2 cellular contexts compared by ENCODE assay signal in the genomic region with DNA sequence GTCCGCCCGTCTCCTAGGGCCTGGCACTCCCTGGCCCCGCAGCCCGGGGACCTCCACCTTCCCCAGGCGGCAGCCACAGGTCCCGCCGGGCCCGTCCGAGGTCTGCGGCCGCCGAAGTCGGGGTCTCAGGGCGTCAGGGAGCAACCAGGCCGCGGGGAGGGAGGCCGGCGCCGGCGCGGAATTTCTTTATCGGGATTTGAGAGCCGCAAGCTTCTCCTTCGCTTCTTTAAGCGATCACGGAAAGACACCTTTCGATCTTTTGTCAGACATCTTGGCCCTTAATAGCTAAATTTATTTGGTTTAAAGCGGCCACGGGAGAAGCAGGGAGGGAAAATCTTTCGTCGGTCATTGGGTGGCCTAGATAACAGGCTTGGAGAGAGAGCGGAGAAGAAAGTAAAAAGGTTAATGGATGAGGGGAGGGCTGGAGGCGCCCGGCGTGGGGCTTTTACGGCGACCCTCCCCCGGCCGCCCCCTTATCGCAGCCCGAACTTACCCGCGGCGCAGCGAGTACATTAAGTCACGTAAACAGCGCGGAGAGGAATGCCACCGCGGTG.
TF ChIP-seq lines count a peak whose summit lies in the region.

No MANE protein-coding gene starts in this region.

TF ChIP-seq in SK-N-SH, 30 proteins besides CTCF, POLR2A, EP300 and RAD21:
- no peak for TF ChIP-seq RXRA (IDR thresholded peaks at IDR 0.05; ENCODE audit: borderline replicate concordance, low read depth)
- TF ChIP-seq EZH2phosphoT487 (IDR thresholded peaks at IDR 0.05; ENCODE audit: borderline replicate concordance, low read depth) = peak; percentile 93; the same call in 1 of the 2 replicates
- TF ChIP-seq POLR2AphosphoS5 (IDR thresholded peaks at IDR 0.05; ENCODE audit: low read depth, low read length) = no peak
- TF ChIP-seq MEF2A (IDR thresholded peaks at IDR 0.05; ENCODE audit: borderline replicate concordance, low read depth) = no peak
- no peak for TF ChIP-seq NFIC (IDR thresholded peaks at IDR 0.05; ENCODE audit: borderline replicate concordance)
- TF ChIP-seq GATA2 (CRISPR knock-in tag; IDR thresholded peaks at IDR 0.05) = no peak

TF ChIP-seq in SK-N-SH treated with all-trans-retinoic acid at 6 μM for 48 hours, 23 proteins besides CTCF, POLR2A, EP300 and RAD21:
- no peak for TF ChIP-seq POU6F1 (CRISPR knock-in tag; IDR thresholded peaks at IDR 0.05; ENCODE audit: borderline replicate concordance, low read depth)
- TF ChIP-seq PPARA (CRISPR knock-in tag; IDR thresholded peaks at IDR 0.05; ENCODE audit: borderline replicate concordance) = no peak
- TF ChIP-seq ZFP30 (CRISPR knock-in tag; IDR thresholded peaks at IDR 0.05) = no peak
- TF ChIP-seq TOX (CRISPR knock-in tag; IDR thresholded peaks at IDR 0.05; ENCODE audit: borderline replicate concordance) = no peak
- no peak for TF ChIP-seq CSDC2 (CRISPR knock-in tag; IDR thresholded peaks at IDR 0.05)
- no peak for TF ChIP-seq GLIS3 (CRISPR knock-in tag; IDR thresholded peaks at IDR 0.05)
TF ChIP-seq in SK-N-SH treated with all-trans-retinoic acid at 6 μM for 48 hours: peak in this region for 0.
